8 cellular contexts compared by ENCODE assay signal in genomic region chr6:31791324-31792089, GRCh38. TPM values are rescaled to one million over a fixed set of nuclear protein-coding genes. Genes with fewer than 3 reads are reported as not detected.
DNase-seq lines count a peak whose midpoint lies in the region; ATAC-seq lines count a peak whose summit lies in the region.

No MANE protein-coding gene starts in this region.

- no peaks in the 10 kb centered on the region for H3K9me3 Mint-ChIP-seq in stimulated activated memory B cell treated with anti-CD40 and anti-IgM and Interleukin-4, amounts not matched to agents 10 μg/mL and 1 μg/mL and 100 μg/mL, for 72 hours

- peak overlapping the region; percentile 96 for H3K27ac Mint-ChIP-seq in stimulated activated memory B cell treated with anti-CD40 and anti-IgM and Interleukin-4, amounts not matched to agents 10 μg/mL and 1 μg/mL and 100 μg/mL, for 72 hours

- peaks cover 59% of the 10 kb centered on the region for H3K4me1 Mint-ChIP-seq in stimulated activated memory B cell treated with anti-CD40 and anti-IgM and Interleukin-4, amounts not matched to agents 10 μg/mL and 1 μg/mL and 100 μg/mL, for 72 hours

- no peak overlapping the region for H3K4me3 Mint-ChIP-seq in stimulated activated memory B cell treated with anti-CD40 and anti-IgM and Interleukin-4, amounts not matched to agents 10 μg/mL and 1 μg/mL and 100 μg/mL, for 72 hours

- peak; percentile 82 for DNase-seq in AG08396 (ENCODE audit: low spot score)
- peak; percentile 63 for DNase-seq in EH (ENCODE audit: low read depth)
- DNase-seq in NCI-H1694 (lab: John Stamatoyannopoulos, UW): peak; percentile 53
- DNase-seq in activated T-cell treated with anti-CD3 and anti-CD28 coated beads, Interleukin-2, amount 50 U/mL, for 48 hours: peak; percentile 63 to 68
- peak; percentile 42 for DNase-seq in glomerular visceral epithelial cell (ENCODE audit: extremely low spot score)
- no peak for DNase-seq in H4 (ENCODE audit: low spot score)

- peaks cover 33% of the 10 kb centered on the region for H3K36me3 Mint-ChIP-seq in stimulated activated memory B cell treated with anti-CD40 and anti-IgM and Interleukin-4, amounts not matched to agents 10 μg/mL and 1 μg/mL and 100 μg/mL, for 72 hours

- H3K27me3 Mint-ChIP-seq in stimulated activated memory B cell treated with anti-CD40 and anti-IgM and Interleukin-4, amounts not matched to agents 10 μg/mL and 1 μg/mL and 100 μg/mL, for 72 hours: no peaks in the 10 kb centered on the region

- no peak for ATAC-seq in stimulated activated memory B cell treated with anti-CD40 and anti-IgM and Interleukin-4, amounts not matched to agents 10 μg/mL and 1 μg/mL and 100 μg/mL, for 72 hours
- no peak for ATAC-seq in GM21786 (IDR thresholded peaks at IDR 0.05; ENCODE audit: unreplicated experiment)

RNA-seq across cellular contexts. Expression of gene VARS1, which starts 4.0 kb away (rescaled TPM):
- 37.3 and 37.5 TPM in 2 replicates for total RNA-seq in H4 (2014; rRNA removed; shearing (Covaris generic))

RNA-seq across cellular contexts. Expression of gene VWA7, which starts 14.4 kb away (rescaled TPM):
- total RNA-seq in H4 (2014; rRNA removed; shearing (Covaris generic)): 0.37 and 2.2 TPM in 2 replicates

RNA-seq across cellular contexts. Expression of gene LSM2, which starts 15.3 kb away (rescaled TPM):
- total RNA-seq in H4 (2014; rRNA removed; shearing (Covaris generic)): 108 and 123 TPM in 2 replicates

RNA-seq across cellular contexts. Expression of gene HSPA1L, which starts 23.6 kb away (rescaled TPM):
- 0.85 and 1.0 TPM in 2 replicates for total RNA-seq in H4 (2014; rRNA removed; shearing (Covaris generic))

RNA-seq across cellular contexts. Expression of gene HSPA1A, which starts 23.8 kb away (rescaled TPM):
- total RNA-seq in H4 (2014; rRNA removed; shearing (Covaris generic)): 29.8 and 31.5 TPM in 2 replicates
